Comparison of ENCODE assay signal across 8 cellular contexts in the genomic region with DNA sequence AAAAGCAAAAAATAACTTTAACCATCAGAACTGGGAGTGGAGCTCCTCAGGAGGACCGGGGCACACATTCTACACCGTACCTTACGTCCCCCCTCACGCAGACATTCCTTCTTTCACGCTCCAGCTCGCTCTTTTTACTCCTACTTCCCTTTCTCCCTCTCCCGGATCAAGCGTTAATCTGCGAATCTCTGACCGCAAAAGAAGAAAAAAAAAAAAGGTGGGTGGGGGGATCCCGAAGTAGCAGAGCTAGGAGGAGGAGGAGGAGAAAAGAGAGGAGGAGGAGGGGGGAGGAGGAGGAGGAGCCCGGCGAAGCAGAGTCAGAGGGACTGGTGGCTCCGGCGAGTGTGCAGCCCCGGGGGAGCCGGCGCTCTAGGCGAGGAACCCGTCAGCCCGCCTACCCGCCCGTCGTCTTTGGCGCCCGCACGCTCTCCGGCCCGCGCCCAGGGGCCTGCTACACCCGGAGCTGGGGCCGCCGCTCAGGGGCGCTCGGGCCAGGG. TPM values are rescaled to one million over a fixed set of nuclear protein-coding genes. Genes with fewer than 3 reads are reported as not detected.
A peak's percentile ranks its signal among the peaks of the same experiment; 100 is the strongest.
DNase-seq lines count a peak whose midpoint lies in the region; TF ChIP-seq lines count a peak whose summit lies in the region.

A gene (plus strand): TSS at position 320 of the 497 bp plus-strand sequence.

- in situ Hi-C loops in astrocyte of the spinal cord (cut with HindIII; ENCODE audit: low sequenced_read_pairs), result no loop called here

- no peaks in the 10 kb centered on the region for H3K36me3 ChIP-seq in BJ (ENCODE audit: control insufficient read depth, insufficient read depth, low read length)
- no peaks in the 10 kb centered on the region for H3K36me3 ChIP-seq in Caco-2 (ENCODE audit: control insufficient read depth, insufficient read depth, low read length)

- CTCF ChIA-PET in BJ (lab: Yijun Ruan, JAX) (interaction anchor here (0.7 to 2.0 kb wide), 3 partner anchors 93 to 110 kb away, joined by 3 to 8 read pairs (median 3); no protein-coding TSS in a partner anchor), Caco-2 (lab: Charles Lee) (no interaction called here)

- H3K4me3 Mint-ChIP-seq in Caco-2 (ENCODE audit: unreplicated experiment), result no peak within 1 kb of the TSS

- H3K27me3 Mint-ChIP-seq in Caco-2 (ENCODE audit: insufficient read depth, unreplicated experiment), result no peaks in the 10 kb centered on the region

- no peaks in the 10 kb centered on the region for H3K36me3 Mint-ChIP-seq in Caco-2 (ENCODE audit: insufficient read depth, unreplicated experiment)

- TF ChIP-seq CTCF in BJ (IDR thresholded peaks at IDR 0.05; ENCODE audit: insufficient read depth, low read depth, low read length) (no peak), astrocyte of the spinal cord (IDR thresholded peaks at IDR 0.05; ENCODE audit: low read depth, low read length) (no peak), Caco-2 (IDR thresholded peaks at IDR 0.05; ENCODE audit: insufficient read depth in 1 of 2, low read depth in 1 of 2, low read length in 1 of 2, severe bottlenecking in 1 of 2, unreplicated experiment in 1 of 2) (no peak)

- no peak within 1 kb of the TSS for H3K27ac Mint-ChIP-seq in Caco-2 (ENCODE audit: unreplicated experiment)

- DNase-seq in BJ (ENCODE audit: low read depth), result no peak
- peak; percentile 25 for DNase-seq in NCI-H1092 (lab: John Stamatoyannopoulos, UW)
- no peak for DNase-seq in astrocyte of the spinal cord (ENCODE audit: low read depth, low spot score)
- peak; percentile 7 for DNase-seq in kidney glomerular epithelial cell (lab: John Stamatoyannopoulos, UW)
- DNase-seq in stimulated activated CD8-positive, alpha-beta memory T cell treated with anti-CD3 and anti-CD28 coated beads, Interleukin-15, amount 100 ng/mL, for 24 hours (ENCODE audit: low read depth), result peak; percentile 1
- DNase-seq in Caco-2, result no peak
- DNase-seq in NCI-H1417 (lab: John Stamatoyannopoulos, UW), result no peak
- no peak for DNase-seq in MV-4-11 (lab: John Stamatoyannopoulos, UW)

- H3K4me1 ChIP-seq in Caco-2, result no peaks in the 10 kb centered on the region

- H3K4me3 ChIP-seq in BJ (ENCODE audit: low read depth, low read length), result peak within 1 kb of the TSS; percentile 38
- H3K4me3 ChIP-seq in astrocyte of the spinal cord (ENCODE audit: low read depth, low read length), result peak within 1 kb of the TSS; percentile 35
- no peak within 1 kb of the TSS for H3K4me3 ChIP-seq in Caco-2 (ENCODE audit: low read depth, low read length)

- POLR2A ChIA-PET in BJ (lab: Charles Lee) (no interaction called here), Caco-2 (lab: Charles Lee) (no interaction called here)

- no peaks in the 10 kb centered on the region for H3K9me3 ChIP-seq in Caco-2

- no TSS peak for BruUV-seq in Caco-2 (replicated peaks; lab: Mats Ljungman, UMichigan)

- intact Hi-C loops in Caco-2 (cut with micrococcal nuclease; ENCODE audit: unreplicated experiment), result no loop called here

- H3K4me1 Mint-ChIP-seq in Caco-2 (ENCODE audit: low read depth, unreplicated experiment), result no peaks in the 10 kb centered on the region

- H3K27me3 ChIP-seq in BJ (ENCODE audit: control insufficient read depth, insufficient read depth, low read length), result peaks cover 2% of the 10 kb centered on the region; the same call in 1 of the 2 replicates
- no peaks in the 10 kb centered on the region for H3K27me3 ChIP-seq in Caco-2 (replicated peaks; ENCODE audit: control insufficient read depth, insufficient read depth, low read length)

- H3K9me3 Mint-ChIP-seq in Caco-2 (ENCODE audit: unreplicated experiment), result no peaks in the 10 kb centered on the region

RNA-seq across cellular contexts. Expression of the gene that starts here (rescaled TPM):
- polyA plus RNA-seq in BJ (2011; rRNA removed), result 4.4 and 7.9 TPM in 2 replicates
- 11.1 and 16.0 TPM in 2 replicates for polyA minus RNA-seq in BJ (2011; rRNA and poly(A)+ RNA removed)
- total RNA-seq in Caco-2 (2022), result 0.18 and 0.39 TPM in 2 replicates

Comparison
In these comparisons a context has a peak if more than half of its experiments do, and no peak if none do; other contexts are left out.
1. DNase-seq: peak in NCI-H1092 (single experiment), kidney glomerular epithelial cell (single experiment) and stimulated activated CD8-positive, alpha-beta memory T cell treated with anti-CD3 and anti-CD28 coated beads, Interleukin-15, amount 100 ng/mL, for 24 hours (single experiment); none in BJ (single experiment), astrocyte of the spinal cord (single experiment), Caco-2 (0 of 2), NCI-H1417 (0 of 3) and MV-4-11 (single experiment).